In genomic region chr20:36606171-36607116, GRCh38 we compare ENCODE assay signal across 1 cellular context.
TF ChIP-seq lines count a peak whose summit lies in the region.

No MANE protein-coding gene starts in this region.

TF ChIP-seq in H1, 55 proteins besides CTCF, POLR2A, EP300 and RAD21 (continued from another document):
- TF ChIP-seq SIN3A (conservative IDR thresholded peaks at IDR 0.05 in 1 of 2, IDR thresholded peaks at IDR 0.05 in 1 of 2; ENCODE audit: low read depth in 1 of 2, low read length in 2 of 2) (0 out of 4 replicates have a peak, but pooled peaks of 1 of the 2 experiments have one; percentile 37), SP4 (IDR thresholded peaks at IDR 0.05; ENCODE audit: low read length) (no peak), NRF1 (IDR thresholded peaks at IDR 0.05; ENCODE audit: low read depth, low read length) (no peak), TBP (IDR thresholded peaks at IDR 0.05; ENCODE audit: low read depth, low read length) (no peak)
